Comparison of ENCODE assay signal across 1 cellular context in the genomic region with DNA sequence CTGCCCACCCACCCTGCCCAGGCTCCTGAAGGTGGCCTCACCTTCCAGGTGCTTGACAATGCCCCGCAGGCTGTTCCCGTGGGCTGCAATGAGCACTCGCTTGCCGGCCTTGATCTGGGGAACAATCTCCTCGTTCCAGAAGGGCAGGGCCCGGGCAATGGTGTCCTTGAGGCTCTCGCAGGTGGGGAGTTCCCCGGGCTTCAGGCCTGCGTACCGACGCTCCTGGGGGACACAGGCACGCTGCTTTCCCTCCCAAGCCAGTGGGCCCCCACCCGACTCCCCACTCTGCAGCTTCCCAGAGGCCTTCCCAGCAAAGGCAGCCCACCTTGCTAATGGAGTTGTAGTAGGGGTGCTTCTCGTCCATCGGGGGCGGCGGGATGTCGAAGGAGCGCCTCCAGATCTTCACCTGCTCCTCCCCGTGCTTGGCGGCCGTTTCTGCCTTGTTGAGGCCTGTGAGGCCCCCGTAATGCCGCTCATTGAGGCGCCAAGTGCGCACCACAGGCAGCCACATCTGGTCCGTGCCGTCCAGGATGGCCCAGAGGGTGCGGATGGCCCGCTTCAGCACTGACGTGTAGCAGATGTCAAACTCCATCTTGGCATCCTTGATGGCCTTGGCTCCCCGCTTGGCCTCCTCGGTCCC.
TF ChIP-seq lines count a peak whose summit lies in the region.

No MANE protein-coding gene starts in this region.

TF ChIP-seq in K562, 482 proteins besides CTCF, POLR2A, EP300 and RAD21:
- TF ChIP-seq, protein P1, sequence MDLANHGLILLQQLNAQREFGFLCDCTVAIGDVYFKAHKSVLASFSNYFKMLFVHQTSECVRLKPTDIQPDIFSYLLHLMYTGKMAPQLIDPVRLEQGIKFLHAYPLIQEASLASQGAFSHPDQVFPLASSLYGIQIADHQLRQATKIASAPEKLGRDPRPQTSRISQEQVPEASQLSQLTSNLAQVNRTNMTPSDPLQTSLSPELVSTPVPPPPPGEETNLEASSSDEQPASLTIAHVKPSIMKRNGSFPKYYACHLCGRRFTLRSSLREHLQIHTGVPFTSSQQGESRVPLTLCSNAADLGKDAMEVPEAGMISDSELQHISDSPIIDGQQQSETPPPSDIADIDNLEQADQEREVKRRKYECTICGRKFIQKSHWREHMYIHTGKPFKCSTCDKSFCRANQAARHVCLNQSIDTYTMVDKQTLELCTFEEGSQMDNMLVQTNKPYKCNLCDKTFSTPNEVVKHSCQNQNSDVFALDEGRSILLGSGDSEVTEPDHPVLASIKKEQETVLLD (IDR thresholded peaks at IDR 0.05): no peak
- TF ChIP-seq POLR2G (IDR thresholded peaks at IDR 0.05; ENCODE audit: low read depth, low read length) (peak; percentile 81), POLR2AphosphoS2 (IDR thresholded peaks at IDR 0.05; ENCODE audit: low read length) (peak; percentile 78; the same call in 1 of the 2 replicates), RBM22 (IDR thresholded peaks at IDR 0.05; ENCODE audit: low read depth, low read length, poor library complexity, severe bottlenecking) (peak; percentile 35), SUPT5H (IDR thresholded peaks at IDR 0.05) (peak; percentile 16; the same call in 1 of the 2 replicates)
- TF ChIP-seq, protein P2, sequence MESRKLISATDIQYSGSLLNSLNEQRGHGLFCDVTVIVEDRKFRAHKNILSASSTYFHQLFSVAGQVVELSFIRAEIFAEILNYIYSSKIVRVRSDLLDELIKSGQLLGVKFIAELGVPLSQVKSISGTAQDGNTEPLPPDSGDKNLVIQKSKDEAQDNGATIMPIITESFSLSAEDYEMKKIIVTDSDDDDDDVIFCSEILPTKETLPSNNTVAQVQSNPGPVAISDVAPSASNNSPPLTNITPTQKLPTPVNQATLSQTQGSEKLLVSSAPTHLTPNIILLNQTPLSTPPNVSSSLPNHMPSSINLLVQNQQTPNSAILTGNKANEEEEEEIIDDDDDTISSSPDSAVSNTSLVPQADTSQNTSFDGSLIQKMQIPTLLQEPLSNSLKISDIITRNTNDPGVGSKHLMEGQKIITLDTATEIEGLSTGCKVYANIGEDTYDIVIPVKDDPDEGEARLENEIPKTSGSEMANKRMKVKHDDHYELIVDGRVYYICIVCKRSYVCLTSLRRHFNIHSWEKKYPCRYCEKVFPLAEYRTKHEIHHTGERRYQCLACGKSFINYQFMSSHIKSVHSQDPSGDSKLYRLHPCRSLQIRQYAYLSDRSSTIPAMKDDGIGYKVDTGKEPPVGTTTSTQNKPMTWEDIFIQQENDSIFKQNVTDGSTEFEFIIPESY (CRISPR knock-in tag; IDR thresholded peaks at IDR 0.05): peak; percentile 82
